20 cellular contexts compared by ENCODE assay signal in the genomic region with DNA sequence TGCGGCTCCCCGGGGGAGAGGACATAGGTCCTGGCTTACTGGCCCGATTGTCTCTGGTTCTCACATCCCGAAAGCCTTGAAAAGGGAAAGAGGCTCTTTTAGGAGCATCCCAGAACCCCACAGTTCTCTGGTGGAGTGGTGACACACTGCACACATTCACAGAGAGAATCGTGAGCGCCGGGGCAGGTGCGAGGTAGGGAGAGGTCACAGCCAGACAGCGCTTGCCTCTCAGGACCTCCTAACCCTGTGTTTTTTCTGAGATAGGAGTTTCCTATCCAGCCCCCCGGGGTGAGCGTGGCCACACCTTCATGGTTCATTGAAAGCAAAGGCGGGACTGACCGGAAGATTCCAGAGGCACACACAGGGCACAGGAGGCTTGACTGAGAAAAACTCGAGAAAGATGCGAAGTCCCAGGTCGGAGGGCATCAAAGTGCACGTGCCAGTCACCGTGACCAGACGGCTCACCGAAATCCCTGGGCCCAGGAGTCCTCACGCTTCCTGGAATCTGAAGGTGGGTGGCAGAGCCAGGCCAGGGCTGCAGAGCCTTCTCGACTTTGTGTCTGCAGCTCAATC. TPM values are rescaled to one million over a fixed set of nuclear protein-coding genes. Genes with fewer than 3 reads are reported as not detected.
"Had no signal": no experiment of that assay in that cellular context is flagged by ENCODE, and none has a peak within 500 bp of the region (broad histone marks: within the 10 kb centered on the region; RNA-seq: fewer than 3 reads in every experiment).

No MANE protein-coding gene starts in this region.

- H2AFZ ChIP-seq: hepatocyte had no signal

- H3K9me3 Mint-ChIP-seq: activated B cell treated with CpG ODN at 0.5 μM for 24 hours; activated naive CD4-positive, alpha-beta T cell treated with anti-CD3 and anti-CD28 coated beads, Interleukin-2, amount 50 U/mL, for 24 hours; activated T-cell treated with anti-CD3 and anti-CD28 coated beads, Interleukin-2, amount 50 U/mL, for 4 hours; neural crest cell had no signal

- H3K36me3 ChIP-seq: adrenal gland, cardiac muscle cell, esophagus squamous epithelium, ovary, tibial artery had no signal

- H3K27me3 Mint-ChIP-seq: activated B cell treated with CpG ODN at 0.5 μM for 24 hours; activated CD4-positive, alpha-beta T cell treated with anti-CD3 and anti-CD28 coated beads, Interleukin-2, amount 10 ng/mL, durations not matched to agents 7 days and 5 days; stimulated activated naive B cell treated with anti-CD40 and anti-IgM and Interleukin-4, amounts not matched to agents 10 μg/mL and 1 μg/mL and 100 μg/mL, for 72 hours had no signal

- H3K4me1 ChIP-seq: adrenal gland, esophagus squamous epithelium, tibial artery had no signal

- H3K9me3 ChIP-seq: adrenal gland, esophagus squamous epithelium, ovary, tibial artery had no signal

- DNase-seq: activated B cell treated with CpG ODN at 0.5 μM for 24 hours; activated CD4-positive, alpha-beta T cell treated with anti-CD3 and anti-CD28 coated beads, Interleukin-2, amount 10 ng/mL, durations not matched to agents 7 days and 5 days; activated effector memory CD4-positive, alpha-beta T cell treated with Interleukin-2 at 50 U/mL for 16 hours; activated T-cell treated with anti-CD3 and anti-CD28 coated beads, Interleukin-2, amount 50 U/mL, for 4 hours; esophagus squamous epithelium; stimulated activated CD4-positive, alpha-beta T cell treated with anti-CD3 and anti-CD28 coated beads, Interleukin-2, amount 100 ng/mL, for 48 hours; stimulated activated naive B cell treated with anti-CD40 and anti-IgM and Interleukin-4, amounts not matched to agents 10 μg/mL and 1 μg/mL and 100 μg/mL, for 72 hours; SW 1271 had no signal

- H3K27ac ChIP-seq: adrenal gland, cardiac muscle cell, esophagus squamous epithelium, hepatocyte, ovary, tibial artery had no signal

- ATAC-seq: activated T-cell treated with anti-CD3 and anti-CD28 coated beads, Interleukin-2, amount 50 U/mL, for 4 hours; stimulated activated naive B cell treated with anti-CD40 and anti-IgM and Interleukin-4, amounts not matched to agents 10 μg/mL and 1 μg/mL and 100 μg/mL, for 72 hours had no signal

- H3K36me3 Mint-ChIP-seq: activated naive CD4-positive, alpha-beta T cell treated with anti-CD3 and anti-CD28 coated beads, Interleukin-2, amount 50 U/mL, for 24 hours; mesothelial cell of epicardium had no signal

- H3K4me1 Mint-ChIP-seq: activated B cell treated with CpG ODN at 0.5 μM for 24 hours; activated CD4-positive, alpha-beta T cell treated with anti-CD3 and anti-CD28 coated beads, Interleukin-2, amount 10 ng/mL, durations not matched to agents 7 days and 5 days; activated naive CD4-positive, alpha-beta T cell treated with anti-CD3 and anti-CD28 coated beads, Interleukin-2, amount 50 U/mL, for 24 hours; neural crest cell; stimulated activated naive B cell treated with anti-CD40 and anti-IgM and Interleukin-4, amounts not matched to agents 10 μg/mL and 1 μg/mL and 100 μg/mL, for 72 hours had no signal

- H3K4me3 Mint-ChIP-seq: activated B cell treated with CpG ODN at 0.5 μM for 24 hours; activated CD4-positive, alpha-beta T cell treated with anti-CD3 and anti-CD28 coated beads, Interleukin-2, amount 10 ng/mL, durations not matched to agents 7 days and 5 days; activated naive CD4-positive, alpha-beta T cell treated with anti-CD3 and anti-CD28 coated beads, Interleukin-2, amount 50 U/mL, for 24 hours; activated T-cell treated with anti-CD3 and anti-CD28 coated beads, Interleukin-2, amount 50 U/mL, for 4 hours; mesothelial cell of epicardium; neural crest cell; stimulated activated naive B cell treated with anti-CD40 and anti-IgM and Interleukin-4, amounts not matched to agents 10 μg/mL and 1 μg/mL and 100 μg/mL, for 72 hours had no signal

- H3K27me3 ChIP-seq: adrenal gland, cardiac muscle cell, hepatocyte, ovary had no signal

- H3K27ac Mint-ChIP-seq: activated B cell treated with CpG ODN at 0.5 μM for 24 hours; activated CD4-positive, alpha-beta T cell treated with anti-CD3 and anti-CD28 coated beads, Interleukin-2, amount 10 ng/mL, durations not matched to agents 7 days and 5 days; activated naive CD4-positive, alpha-beta T cell treated with anti-CD3 and anti-CD28 coated beads, Interleukin-2, amount 50 U/mL, for 24 hours; mesothelial cell of epicardium; stimulated activated naive B cell treated with anti-CD40 and anti-IgM and Interleukin-4, amounts not matched to agents 10 μg/mL and 1 μg/mL and 100 μg/mL, for 72 hours had no signal

- H3K4me2 ChIP-seq: hepatocyte had no signal

- H3K4me3 ChIP-seq: adrenal gland, cardiac muscle cell, esophagus squamous epithelium, hepatocyte, ovary, tibial artery had no signal

RNA-seq across cellular contexts. Expression of a gene that starts 46.5 kb away (rescaled TPM):
- total RNA-seq: activated B cell treated with CpG ODN at 0.5 μM for 24 hours; activated CD4-positive, alpha-beta T cell treated with anti-CD3 and anti-CD28 coated beads, Interleukin-2, amount 10 ng/mL, durations not matched to agents 7 days and 5 days; activated T-cell treated with anti-CD3 and anti-CD28 coated beads, Interleukin-2, amount 50 U/mL, for 4 hours; fibroblast of villous mesenchyme; glomerular endothelial cell; mesothelial cell of epicardium; neural crest cell; SK-MEL-5; T-helper 2 cell treated with Interferon-gamma antibody and Interleukin-4, amounts not matched to agents 100 ng/mL and 5 ng/mL, for 36 hours had no signal
- polyA plus RNA-seq: cardiac muscle cell, hepatocyte had no signal
